14 cellular contexts compared by ENCODE assay signal in the genomic region with DNA sequence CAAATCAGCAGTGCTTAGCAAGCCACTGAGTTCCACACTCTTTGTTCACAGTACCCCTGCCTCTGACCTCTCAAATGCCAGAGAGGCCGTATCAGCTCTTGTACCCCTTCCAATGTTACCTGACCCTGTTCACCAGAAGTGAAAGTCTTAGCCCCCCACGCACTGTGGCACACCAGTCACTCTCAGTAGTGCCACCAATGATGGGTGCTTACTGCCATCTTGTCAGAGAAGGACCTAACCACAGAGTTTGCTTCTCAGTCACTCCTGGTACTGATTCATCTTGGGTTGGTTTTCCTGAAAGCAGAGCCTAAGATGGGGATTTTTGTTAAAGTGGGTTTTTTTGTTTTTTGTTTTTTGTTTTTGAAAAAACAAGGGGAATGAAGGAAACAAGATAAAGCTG. TPM values are rescaled to one million over a fixed set of nuclear protein-coding genes. Genes with fewer than 3 reads are reported as not detected.
DNase-seq lines count a peak whose midpoint lies in the region; ATAC-seq and TF ChIP-seq lines count a peak whose summit lies in the region.
"Had no signal": no experiment of that assay in that cellular context is flagged by ENCODE, and none has a peak within 500 bp of the region (broad histone marks: within the 10 kb centered on the region; RNA-seq: fewer than 3 reads in every experiment).

No MANE protein-coding gene starts in this region.

- H3K27ac ChIP-seq in aorta (ENCODE audit: low read depth in 1 of 2, low read length in 2 of 2) (no peak overlapping the region), MM.1S (ENCODE audit: low read length) (no peak overlapping the region)

- H3K4me3 ChIP-seq in aorta (ENCODE audit: low read length in 2 of 2) (no peak overlapping the region), MM.1S (ENCODE audit: low read length) (no peak overlapping the region)

- TF ChIP-seq CTCF in MM.1S (IDR thresholded peaks at IDR 0.05; ENCODE audit: low read length): no peak

- H3K9ac ChIP-seq in MM.1S (ENCODE audit: low read length): no peak overlapping the region

- H3K4me2 ChIP-seq in MM.1S (ENCODE audit: low read depth, low read length): no peak overlapping the region

- H2AFZ ChIP-seq in MM.1S (ENCODE audit: low read length): no peak overlapping the region

- H3K9me3 ChIP-seq in aorta (ENCODE audit: control insufficient read depth, low read length): no peaks in the 10 kb centered on the region
- H3K9me3 ChIP-seq in MM.1S (replicated peaks; ENCODE audit: insufficient read depth, low read length): no peaks in the 10 kb centered on the region

- no peaks in the 10 kb centered on the region for H3F3A ChIP-seq in MM.1S (ENCODE audit: insufficient read depth, low read length)

- no peaks in the 10 kb centered on the region for H4K20me1 ChIP-seq in MM.1S (ENCODE audit: insufficient read depth, low read length)

- no peaks in the 10 kb centered on the region for H3K27me3 ChIP-seq in aorta (ENCODE audit: control insufficient read depth in 1 of 2, insufficient read depth in 2 of 2, low read length in 1 of 2)
- no peaks in the 10 kb centered on the region for H3K27me3 ChIP-seq in MM.1S (replicated peaks; ENCODE audit: insufficient read depth, low read length)

- ATAC-seq in HG02571 (IDR thresholded peaks at IDR 0.05; ENCODE audit: unreplicated experiment) (peak; percentile 77), aorta (ENCODE audit: low FRiP score) (no peak), HG03342 (IDR thresholded peaks at IDR 0.05; ENCODE audit: unreplicated experiment) (no peak)

- intact Hi-C loops in aorta (cut with DNase I): no loop called here

- WGBS in aorta, 2 donors: 93 to 96% methylated on average over 2 of the region's 2 CpGs

- DNase-seq in stimulated activated CD4-positive, alpha-beta T cell treated with anti-CD3 and anti-CD28 coated beads, Interleukin-15, amount 100 ng/mL, for 24 hours: peak; percentile 40
- DNase-seq in stimulated activated CD4-positive, alpha-beta T cell treated with anti-CD3 and anti-CD28 coated beads, Interleukin-12 subunit alpha, Interleukin-12 subunit beta, amount 100 ng/mL, for 4 hours: no peak
- peak; percentile 3 for DNase-seq in activated CD8-positive, alpha-beta memory T cell treated with anti-CD3 and anti-CD28 coated beads, Interleukin-2, amount 50 U/mL, for 24 hours (ENCODE audit: extremely low read depth)
- DNase-seq in GM19238 (ENCODE audit: insufficient read length, low spot score) (no peak), aorta (no peak), MM.1S (no peak)
- DNase-seq: activated CD4-positive, alpha-beta T cell treated with anti-CD3 and anti-CD28 coated beads, Interleukin-2, amount 50 U/mL, for 4 hours; AML-193; anterior cingulate cortex; DMS53; NCI-H1417 treated with DMSO at 0.1 percent for 48 hours; stimulated activated naive CD4-positive, alpha-beta T cell treated with Interleukin-2 at 50 U/mL for 16 hours had no signal

- no peaks in the 10 kb centered on the region for H3K36me3 ChIP-seq in aorta (ENCODE audit: control insufficient read depth in 1 of 2, insufficient read depth in 2 of 2, low read length in 1 of 2)
- no peaks in the 10 kb centered on the region for H3K36me3 ChIP-seq in MM.1S (replicated peaks; ENCODE audit: insufficient read depth, low read length)

- H3K79me2 ChIP-seq in MM.1S (ENCODE audit: low read length): no peaks in the 10 kb centered on the region

- H3K4me1 ChIP-seq in aorta (ENCODE audit: control insufficient read depth in 1 of 2, insufficient read depth in 2 of 2, low read length in 2 of 2) (no peaks in the 10 kb centered on the region), MM.1S (ENCODE audit: low read length) (no peaks in the 10 kb centered on the region)

- H3K9me2 ChIP-seq in MM.1S (replicated peaks; ENCODE audit: insufficient read depth, low read length): no peaks in the 10 kb centered on the region

RNA-seq across cellular contexts. Expression of a gene that starts 28.8 kb away (rescaled TPM):
- total RNA-seq in aorta: 10 to 100 TPM; 42.0 to 57.1 TPM
- polyA plus RNA-seq in aorta: 10 to 100 TPM in 1 of 2 donors, 1 to 10 TPM in 1; 8.0 to 13.8 TPM

Comparison
In these comparisons a context has a peak if more than half of its experiments do, and no peak if none do; other contexts are left out.
1. DNase-seq: peak in stimulated activated CD4-positive, alpha-beta T cell treated with anti-CD3 and anti-CD28 coated beads, Interleukin-15, amount 100 ng/mL, for 24 hours (single experiment) and activated CD8-positive, alpha-beta memory T cell treated with anti-CD3 and anti-CD28 coated beads, Interleukin-2, amount 50 U/mL, for 24 hours (single experiment); none in stimulated activated CD4-positive, alpha-beta T cell treated with anti-CD3 and anti-CD28 coated beads, Interleukin-12 subunit alpha, Interleukin-12 subunit beta, amount 100 ng/mL, for 4 hours (single experiment), GM19238 (single experiment), aorta (0 of 2) and MM.1S (single experiment).